In the genomic region with DNA sequence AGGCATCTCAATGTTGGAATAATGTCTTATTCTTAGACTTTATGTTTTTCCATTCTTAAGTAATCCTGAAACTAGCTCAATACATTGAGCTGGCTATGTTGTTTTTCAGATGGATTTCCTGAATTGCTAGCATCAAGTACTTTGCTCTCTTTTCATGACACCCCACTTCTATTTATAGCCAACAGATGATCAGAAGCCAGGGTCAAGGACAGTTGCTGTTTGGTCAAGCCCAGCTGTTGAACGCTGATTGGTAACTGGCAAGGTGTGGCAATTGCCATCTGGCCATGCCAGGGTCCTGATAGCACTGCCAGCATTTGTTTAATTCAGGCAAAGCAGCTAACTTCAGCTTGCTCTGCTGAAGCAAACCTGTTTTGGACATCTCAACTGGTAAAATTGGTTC, we compare ENCODE assay signal across 16 cellular contexts. TPM values are rescaled to one million over a fixed set of nuclear protein-coding genes. Genes with fewer than 3 reads are reported as not detected.
DNase-seq lines count a peak whose midpoint lies in the region; ATAC-seq and TF ChIP-seq lines count a peak whose summit lies in the region.
"Had no signal": no experiment of that assay in that cellular context is flagged by ENCODE, and none has a peak within 500 bp of the region (broad histone marks: within the 10 kb centered on the region; RNA-seq: fewer than 3 reads in every experiment).

No MANE protein-coding gene starts in this region.

- H3K9me3 ChIP-seq in OCI-LY3 (ENCODE audit: insufficient read depth, low read length) (no peaks in the 10 kb centered on the region), left ventricle myocardium inferior (replicated peaks) (no peaks in the 10 kb centered on the region), skeletal muscle tissue (ENCODE audit: control insufficient read depth in 3 of 3, low read length in 3 of 3) (no peaks in the 10 kb centered on the region)
- H3K9me3 ChIP-seq: A549 had no signal

- no peaks in the 10 kb centered on the region for H4K20me1 ChIP-seq in OCI-LY3 (ENCODE audit: insufficient read depth, low read length)
- H4K20me1 ChIP-seq in GM23338 (replicated peaks; ENCODE audit: insufficient read depth) = no peaks in the 10 kb centered on the region

- peaks cover 46% of the 10 kb centered on the region for H3K4me1 ChIP-seq in OCI-LY3 (ENCODE audit: low read length)
- H3K4me1 ChIP-seq in left ventricle myocardium inferior = peaks cover 80% of the 10 kb centered on the region
- H3K4me1 ChIP-seq in skeletal muscle tissue (ENCODE audit: control insufficient read depth in 3 of 3, insufficient read depth in 3 of 3, low read length in 3 of 3) = peaks cover 25 to 34% (median 31%) of the 10 kb centered on the region in 3 donors
- H3K4me1 ChIP-seq in GM23338 (ENCODE audit: insufficient read depth) = peaks cover 28% of the 10 kb centered on the region
- H3K4me1 ChIP-seq: A549 had no signal

- no peak for ATAC-seq in stimulated activated naive CD8-positive, alpha-beta T cell treated with anti-CD3 and anti-CD28 coated beads, Interleukin-15, amount 100 ng/mL, for 72 hours
- ATAC-seq in GM23338 = no peak
- ATAC-seq: A549; natural killer cell treated with Interleukin-12 subunit alpha and Interleukin-12 subunit beta and Interleukin-15 and Interleukin-18, amount 100 ng/mL, for 72 hours; WTC11 had no signal

- H3K27ac Mint-ChIP-seq in stimulated activated naive CD8-positive, alpha-beta T cell treated with anti-CD3 and anti-CD28 coated beads, Interleukin-15, amount 100 ng/mL, for 72 hours = no peak overlapping the region
- no peak overlapping the region for H3K27ac Mint-ChIP-seq in GM23338
- H3K27ac Mint-ChIP-seq: activated naive CD8-positive, alpha-beta T cell; natural killer cell treated with Interleukin-12 subunit alpha and Interleukin-12 subunit beta and Interleukin-15 and Interleukin-18, amount 100 ng/mL, for 72 hours; WTC11 had no signal

- H3K4me2 ChIP-seq in OCI-LY3 (ENCODE audit: low read length) (no peak overlapping the region), GM23338 (no peak overlapping the region)
- H3K4me2 ChIP-seq: A549, smooth muscle cell had no signal

- no peak overlapping the region for H3K9ac ChIP-seq in OCI-LY3 (ENCODE audit: low read length)
- peak overlapping the region; percentile 82 to 86 (median 84) for H3K9ac ChIP-seq in skeletal muscle tissue (ENCODE audit: low read depth in 1 of 3, low read length in 3 of 3)

- no peaks in the 10 kb centered on the region for H3K27me3 Mint-ChIP-seq in stimulated activated naive CD8-positive, alpha-beta T cell treated with anti-CD3 and anti-CD28 coated beads, Interleukin-15, amount 100 ng/mL, for 72 hours
- no peaks in the 10 kb centered on the region for H3K27me3 Mint-ChIP-seq in GM23338 (ENCODE audit: insufficient read depth, low read depth, poor library complexity)
- H3K27me3 Mint-ChIP-seq: activated naive CD8-positive, alpha-beta T cell had no signal

- H3K79me2 ChIP-seq in OCI-LY3 (ENCODE audit: low read length) = no peaks in the 10 kb centered on the region
- H3K79me2 ChIP-seq in GM23338 (replicated peaks; ENCODE audit: insufficient read depth) = no peaks in the 10 kb centered on the region

- no peaks in the 10 kb centered on the region for H3K9me3 Mint-ChIP-seq in stimulated activated naive CD8-positive, alpha-beta T cell treated with anti-CD3 and anti-CD28 coated beads, Interleukin-15, amount 100 ng/mL, for 72 hours
- no peaks in the 10 kb centered on the region for H3K9me3 Mint-ChIP-seq in GM23338
- H3K9me3 Mint-ChIP-seq: natural killer cell treated with Interleukin-12 subunit alpha and Interleukin-12 subunit beta and Interleukin-15 and Interleukin-18, amount 100 ng/mL, for 72 hours; WTC11 had no signal

- TF ChIP-seq CTCF in OCI-LY3 (IDR thresholded peaks at IDR 0.05; ENCODE audit: low read depth, low read length) = no peak
- TF ChIP-seq CTCF in left ventricle myocardium inferior (IDR thresholded peaks at IDR 0.05; ENCODE audit: borderline replicate concordance) = no peak
- no peak for TF ChIP-seq CTCF in GM23338 (conservative IDR thresholded peaks at IDR 0.05; ENCODE audit: low read depth in 2 of 2)

- H3K27ac ChIP-seq in OCI-LY3 (ENCODE audit: low read length) (no peak overlapping the region), left ventricle myocardium inferior (replicated peaks) (peak overlapping the region; percentile 82), skeletal muscle tissue (ENCODE audit: low read depth, low read length) (peak overlapping the region; percentile 94), GM23338 (ENCODE audit: low read depth) (no peak overlapping the region)
- H3K27ac ChIP-seq: A549 had no signal

- DNase-seq in NCI-H1694 (lab: John Stamatoyannopoulos, UW) = peak; percentile 4
- no peak for DNase-seq in NCI-H1694 treated with DMSO at 0.1 percent for 48 hours (lab: John Stamatoyannopoulos, UW)
- no peak for DNase-seq in left ventricle myocardium inferior
- no peak for DNase-seq in stimulated activated naive CD8-positive, alpha-beta T cell treated with anti-CD3 and anti-CD28 coated beads, Interleukin-15, amount 100 ng/mL, for 72 hours
- DNase-seq in hippocampal formation (lab: John Stamatoyannopoulos, UW) = no peak
- no peak for DNase-seq in GM23338 (ENCODE audit: low spot score)
- DNase-seq: central memory CD4-positive, alpha-beta T cell; head of caudate nucleus; NCI-H2107 had no signal

- peaks cover 60% of the 10 kb centered on the region for H3K4me1 Mint-ChIP-seq in stimulated activated naive CD8-positive, alpha-beta T cell treated with anti-CD3 and anti-CD28 coated beads, Interleukin-15, amount 100 ng/mL, for 72 hours
- H3K4me1 Mint-ChIP-seq in GM23338 = peaks cover 37% of the 10 kb centered on the region

- H3K36me3 ChIP-seq in OCI-LY3 (replicated peaks; ENCODE audit: low read depth, low read length) (no peaks in the 10 kb centered on the region), left ventricle myocardium inferior (no peaks in the 10 kb centered on the region), skeletal muscle tissue (ENCODE audit: control insufficient read depth in 3 of 3, insufficient read depth in 3 of 3, low read length in 3 of 3) (peaks cover 0 to 6% (median 0%) of the 10 kb centered on the region in 3 donors), GM23338 (ENCODE audit: insufficient read depth) (no peaks in the 10 kb centered on the region)

- H3K27me3 ChIP-seq in OCI-LY3 (ENCODE audit: low read depth, low read length) (peaks cover 6% of the 10 kb centered on the region; the same call in 1 of the 2 replicates), left ventricle myocardium inferior (ENCODE audit: low read depth) (no peaks in the 10 kb centered on the region), skeletal muscle tissue (ENCODE audit: control insufficient read depth in 3 of 3, insufficient read depth in 3 of 3, low read length in 3 of 3) (no peaks in the 10 kb centered on the region), GM23338 (ENCODE audit: insufficient read depth) (no peaks in the 10 kb centered on the region)

- H3F3A ChIP-seq in GM23338 (replicated peaks; ENCODE audit: low read depth) = peaks cover 7% of the 10 kb centered on the region; the same call in 1 of the 2 replicates

- intact Hi-C loops in left ventricle myocardium inferior (cut with micrococcal nuclease) = no loop called here

- H3K4me3 ChIP-seq in OCI-LY3 (ENCODE audit: low read length) (no peak overlapping the region), left ventricle myocardium inferior (peak overlapping the region; percentile 35), skeletal muscle tissue (ENCODE audit: low read length in 3 of 3) (peak overlapping the region; percentile 65 to 82 (median 69)), GM23338 (no peak overlapping the region)
- H3K4me3 ChIP-seq: A549, smooth muscle cell had no signal

- 0 out of 2 replicates have a peak overlapping the region, but pooled peaks have one; percentile 2 for H2AFZ ChIP-seq in OCI-LY3 (ENCODE audit: low read depth, low read length)
- H2AFZ ChIP-seq in GM23338 = no peak overlapping the region

- H3K4me3 Mint-ChIP-seq in stimulated activated naive CD8-positive, alpha-beta T cell treated with anti-CD3 and anti-CD28 coated beads, Interleukin-15, amount 100 ng/mL, for 72 hours = no peak overlapping the region
- no peak overlapping the region for H3K4me3 Mint-ChIP-seq in GM23338
- H3K4me3 Mint-ChIP-seq: activated naive CD8-positive, alpha-beta T cell; natural killer cell treated with Interleukin-12 subunit alpha and Interleukin-12 subunit beta and Interleukin-15 and Interleukin-18, amount 100 ng/mL, for 72 hours; WTC11 had no signal

- H3K9me2 ChIP-seq in GM23338 (ENCODE audit: insufficient read depth) = peaks cover 10% of the 10 kb centered on the region; the same call in 1 of the 2 replicates

- H3K36me3 Mint-ChIP-seq in GM23338 (ENCODE audit: low read depth) = no peaks in the 10 kb centered on the region
- H3K36me3 Mint-ChIP-seq: activated naive CD8-positive, alpha-beta T cell; natural killer cell treated with Interleukin-12 subunit alpha and Interleukin-12 subunit beta and Interleukin-15 and Interleukin-18, amount 100 ng/mL, for 72 hours; WTC11 had no signal

TF ChIP-seq in GM23338, 12 proteins besides CTCF, POLR2A, EP300 and RAD21 (continues in another document):
- TF ChIP-seq ZNF331 (CRISPR knock-in tag; IDR thresholded peaks at IDR 0.05; ENCODE audit: low read depth) (no peak), POLR2AphosphoS5 (IDR thresholded peaks at IDR 0.05; ENCODE audit: low read depth) (no peak), JUNB (IDR thresholded peaks at IDR 0.05; ENCODE audit: unreplicated experiment) (no peak)

RNA-seq across cellular contexts. Expression of a gene that starts 46.2 kb away (rescaled TPM):
- total RNA-seq in left ventricle myocardium inferior = 48.1 TPM
- total RNA-seq in skeletal muscle tissue = 83.5 TPM
- 9.2 and 9.7 TPM in 2 replicates for total RNA-seq in GM23338 (2014; rRNA removed; shearing (Covaris generic))
- 1.3 and 1.6 TPM in 2 replicates for polyA plus RNA-seq in GM23338 (2016; fragmentation: Nextera tagmentation; extraction: Ambion mirVana)

Comparison
In these comparisons a context has a peak if more than half of its experiments do, and no peak if none do; other contexts are left out.
1. H3K27ac ChIP-seq: peak in left ventricle myocardium inferior (single experiment) and skeletal muscle tissue (single experiment); none in OCI-LY3 (single experiment) and GM23338 (single experiment).
2. H3K4me3 ChIP-seq: peak in left ventricle myocardium inferior (single experiment) and skeletal muscle tissue (3 of 3); none in OCI-LY3 (single experiment) and GM23338 (single experiment).